Comparison of ENCODE assay signal across 19 cellular contexts in genomic region chr7:92749832-92750231, GRCh38.
DNase-seq lines count a peak whose midpoint lies in the region; ATAC-seq and TF ChIP-seq lines count a peak whose summit lies in the region.
"Had no signal": no experiment of that assay in that cellular context is flagged by ENCODE, and none has a peak within 500 bp of the region (broad histone marks: within the 10 kb centered on the region; RNA-seq: fewer than 3 reads in every experiment).

No MANE protein-coding gene starts in this region.

- ATAC-seq in activated T-helper 17 cell treated with anti-CD3 and anti-CD28 coated beads, Interleukin-2, amount 50 U/mL, for 72 hours (replicated peaks): no peak
- peak; percentile 38 to 47 for ATAC-seq in stimulated activated naive B cell treated with anti-CD40 and anti-IgM and Interleukin-4, amounts not matched to agents 10 μg/mL and 1 μg/mL and 100 μg/mL, for 72 hours (replicated peaks)
- no peak for ATAC-seq in HG02870 (IDR thresholded peaks at IDR 0.05; ENCODE audit: unreplicated experiment)

- H3K9ac ChIP-seq in liver (ENCODE audit: low read depth in 1 of 2, low read length in 2 of 2): no peak overlapping the region

- no peak overlapping the region for H3K27ac ChIP-seq in liver (ENCODE audit: low read depth in 1 of 2, low read length in 2 of 2)
- H3K27ac ChIP-seq: RWPE1, testis had no signal

- no peaks in the 10 kb centered on the region for H3K27me3 Mint-ChIP-seq in activated naive CD8-positive, alpha-beta T cell
- H3K27me3 Mint-ChIP-seq in activated naive CD8-positive, alpha-beta T cell treated with anti-CD3 and anti-CD28 coated beads for 36 hours: no peaks in the 10 kb centered on the region
- no peaks in the 10 kb centered on the region for H3K27me3 Mint-ChIP-seq in activated T-helper 17 cell treated with anti-CD3 and anti-CD28 coated beads, Interleukin-2, amount 50 U/mL, for 72 hours
- H3K27me3 Mint-ChIP-seq in stimulated activated naive B cell treated with anti-CD40 and anti-IgM and Interleukin-4, amounts not matched to agents 10 μg/mL and 1 μg/mL and 100 μg/mL, for 72 hours: no peaks in the 10 kb centered on the region
- H3K27me3 Mint-ChIP-seq: CD4-positive, alpha-beta T cell had no signal

- DNase-seq in activated naive CD8-positive, alpha-beta T cell treated with anti-CD3 and anti-CD28 coated beads for 36 hours: no peak
- DNase-seq in stimulated activated naive B cell treated with anti-CD40 and anti-IgM and Interleukin-4, amounts not matched to agents 10 μg/mL and 1 μg/mL and 100 μg/mL, for 72 hours: no peak
- DNase-seq in glomerular visceral epithelial cell (ENCODE audit: extremely low spot score): no peak
- no peak for DNase-seq in G401 (ENCODE audit: low spot score)
- DNase-seq: activated CD4-positive, alpha-beta T cell treated with anti-CD3 and anti-CD28 coated beads, Interleukin-2, amount 50 U/mL, for 48 hours; activated T-cell treated with anti-CD3 and anti-CD28 coated beads, Interleukin-2, amount 50 U/mL, for 48 hours; CD4-positive, alpha-beta T cell; DMS53; Karpas-422; kidney; midbrain; NCI-H1105; NCI-H510A; testis had no signal

- H3K4me3 Mint-ChIP-seq in activated naive CD8-positive, alpha-beta T cell: no peak overlapping the region
- H3K4me3 Mint-ChIP-seq in activated naive CD8-positive, alpha-beta T cell treated with anti-CD3 and anti-CD28 coated beads for 36 hours: no peak overlapping the region
- H3K4me3 Mint-ChIP-seq in activated T-helper 17 cell treated with anti-CD3 and anti-CD28 coated beads, Interleukin-2, amount 50 U/mL, for 72 hours: peak overlapping the region; percentile 36
- H3K4me3 Mint-ChIP-seq in stimulated activated naive B cell treated with anti-CD40 and anti-IgM and Interleukin-4, amounts not matched to agents 10 μg/mL and 1 μg/mL and 100 μg/mL, for 72 hours: no peak overlapping the region
- H3K4me3 Mint-ChIP-seq: CD4-positive, alpha-beta T cell had no signal

- H3K9me3 ChIP-seq in liver (ENCODE audit: control insufficient read depth in 4 of 4, low read length in 3 of 4): no peaks in the 10 kb centered on the region
- H3K9me3 ChIP-seq: testis had no signal

- peaks cover 34% of the 10 kb centered on the region for H3K36me3 Mint-ChIP-seq in activated naive CD8-positive, alpha-beta T cell
- peaks cover 45% of the 10 kb centered on the region for H3K36me3 Mint-ChIP-seq in activated naive CD8-positive, alpha-beta T cell treated with anti-CD3 and anti-CD28 coated beads for 36 hours
- peaks cover 90% of the 10 kb centered on the region for H3K36me3 Mint-ChIP-seq in activated T-helper 17 cell treated with anti-CD3 and anti-CD28 coated beads, Interleukin-2, amount 50 U/mL, for 72 hours (ENCODE audit: low read depth)
- H3K36me3 Mint-ChIP-seq in stimulated activated naive B cell treated with anti-CD40 and anti-IgM and Interleukin-4, amounts not matched to agents 10 μg/mL and 1 μg/mL and 100 μg/mL, for 72 hours: peaks cover 12 to 30% of the 10 kb centered on the region in 2 donors

- in situ Hi-C loops in G401 (cut with HindIII; ENCODE audit: low sequenced_read_pairs): no loop called here

- peaks cover 2 to 9% (median 7%) of the 10 kb centered on the region in 4 donors for H3K4me1 ChIP-seq in liver (ENCODE audit: control insufficient read depth in 4 of 4, insufficient read depth in 4 of 4, low read length in 3 of 4)
- H3K4me1 ChIP-seq: testis had no signal

- no peaks in the 10 kb centered on the region for H3K9me3 Mint-ChIP-seq in activated naive CD8-positive, alpha-beta T cell (ENCODE audit: low read depth)
- no peaks in the 10 kb centered on the region for H3K9me3 Mint-ChIP-seq in activated naive CD8-positive, alpha-beta T cell treated with anti-CD3 and anti-CD28 coated beads for 36 hours
- no peaks in the 10 kb centered on the region for H3K9me3 Mint-ChIP-seq in activated T-helper 17 cell treated with anti-CD3 and anti-CD28 coated beads, Interleukin-2, amount 50 U/mL, for 72 hours
- no peaks in the 10 kb centered on the region for H3K9me3 Mint-ChIP-seq in stimulated activated naive B cell treated with anti-CD40 and anti-IgM and Interleukin-4, amounts not matched to agents 10 μg/mL and 1 μg/mL and 100 μg/mL, for 72 hours
- H3K9me3 Mint-ChIP-seq: CD4-positive, alpha-beta T cell had no signal

- TF ChIP-seq CTCF in liver (IDR thresholded peaks at IDR 0.05; ENCODE audit: low read depth, low read length, missing input control): no peak

- H3K4me3 ChIP-seq in liver (ENCODE audit: low read depth in 1 of 3, low read length in 3 of 3): no peak overlapping the region
- H3K4me3 ChIP-seq: testis had no signal

- H3K27me3 ChIP-seq in liver (ENCODE audit: control insufficient read depth in 4 of 4, insufficient read depth in 4 of 4, low read length in 3 of 4): no peaks in the 10 kb centered on the region
- H3K27me3 ChIP-seq: testis had no signal

- WGBS in liver: 82% methylated on average over 1 of the region's 1 CpG

- peak overlapping the region; percentile 36 for H3K27ac Mint-ChIP-seq in activated naive CD8-positive, alpha-beta T cell
- H3K27ac Mint-ChIP-seq in activated naive CD8-positive, alpha-beta T cell treated with anti-CD3 and anti-CD28 coated beads for 36 hours: no peak overlapping the region
- peak overlapping the region; percentile 65 for H3K27ac Mint-ChIP-seq in activated T-helper 17 cell treated with anti-CD3 and anti-CD28 coated beads, Interleukin-2, amount 50 U/mL, for 72 hours
- H3K27ac Mint-ChIP-seq in stimulated activated naive B cell treated with anti-CD40 and anti-IgM and Interleukin-4, amounts not matched to agents 10 μg/mL and 1 μg/mL and 100 μg/mL, for 72 hours: no peak overlapping the region
- H3K27ac Mint-ChIP-seq: CD4-positive, alpha-beta T cell had no signal

- no peak for TF ChIP-seq RAD21 in liver (IDR thresholded peaks at IDR 0.05)

- H3K4me1 Mint-ChIP-seq in activated naive CD8-positive, alpha-beta T cell (ENCODE audit: low read depth): peaks cover 42% of the 10 kb centered on the region
- H3K4me1 Mint-ChIP-seq in activated naive CD8-positive, alpha-beta T cell treated with anti-CD3 and anti-CD28 coated beads for 36 hours: peaks cover 34% of the 10 kb centered on the region
- H3K4me1 Mint-ChIP-seq in activated T-helper 17 cell treated with anti-CD3 and anti-CD28 coated beads, Interleukin-2, amount 50 U/mL, for 72 hours: peaks cover 47% of the 10 kb centered on the region
- peaks cover 17 to 48% of the 10 kb centered on the region in 2 donors for H3K4me1 Mint-ChIP-seq in stimulated activated naive B cell treated with anti-CD40 and anti-IgM and Interleukin-4, amounts not matched to agents 10 μg/mL and 1 μg/mL and 100 μg/mL, for 72 hours

- H3K36me3 ChIP-seq in liver (ENCODE audit: control insufficient read depth in 4 of 4, insufficient read depth in 3 of 4, low read depth in 1 of 4, low read length in 3 of 4): no peaks in the 10 kb centered on the region

TF ChIP-seq in liver, 16 proteins besides CTCF, POLR2A, EP300 and RAD21 (continues in another document):
- no peak for TF ChIP-seq FOXA2 (IDR thresholded peaks at IDR 0.05)
- TF ChIP-seq HNF4G (IDR thresholded peaks at IDR 0.05): no peak
- peak in 1 of 2 donors; percentile 20 for TF ChIP-seq RXRA (IDR thresholded peaks at IDR 0.05)
- TF ChIP-seq TAF1 (conservative IDR thresholded peaks at IDR 0.05): no peak
- no peak for TF ChIP-seq ATF3 (IDR thresholded peaks at IDR 0.05)
- peak; percentile 4 for TF ChIP-seq SP1 (IDR thresholded peaks at IDR 0.05)
- TF ChIP-seq ZBTB33 (IDR thresholded peaks at IDR 0.05): no peak
- no peak for TF ChIP-seq EGR1 (IDR thresholded peaks at IDR 0.05; ENCODE audit: low read depth in 2 of 2)
- no peak for TF ChIP-seq REST (IDR thresholded peaks at IDR 0.05)
- TF ChIP-seq FOXA1 (IDR thresholded peaks at IDR 0.05): no peak
- no peak for TF ChIP-seq YY1 (IDR thresholded peaks at IDR 0.05)

Comparison
In these comparisons a context has a peak if more than half of its experiments do, and no peak if none do; other contexts are left out.
1. H3K27ac Mint-ChIP-seq: peak in activated naive CD8-positive, alpha-beta T cell (single experiment) and activated T-helper 17 cell treated with anti-CD3 and anti-CD28 coated beads, Interleukin-2, amount 50 U/mL, for 72 hours (single experiment); none in activated naive CD8-positive, alpha-beta T cell treated with anti-CD3 and anti-CD28 coated beads for 36 hours (single experiment) and stimulated activated naive B cell treated with anti-CD40 and anti-IgM and Interleukin-4, amounts not matched to agents 10 μg/mL and 1 μg/mL and 100 μg/mL, for 72 hours (single experiment).
2. ATAC-seq: peak in stimulated activated naive B cell treated with anti-CD40 and anti-IgM and Interleukin-4, amounts not matched to agents 10 μg/mL and 1 μg/mL and 100 μg/mL, for 72 hours (2 of 2); none in activated T-helper 17 cell treated with anti-CD3 and anti-CD28 coated beads, Interleukin-2, amount 50 U/mL, for 72 hours (single experiment) and HG02870 (single experiment).